Comparison of ENCODE assay signal across 14 cellular contexts in genomic region chr7:56127241-56127837, GRCh38. TPM values are rescaled to one million over a fixed set of nuclear protein-coding genes. Genes with fewer than 3 reads are reported as not detected.
"Had no signal": no experiment of that assay in that cellular context is flagged by ENCODE, and none has a peak within 500 bp of the region (broad histone marks: within the 10 kb centered on the region; RNA-seq: fewer than 3 reads in every experiment).

No MANE protein-coding gene starts in this region.

RNA-seq across cellular contexts. Expression of gene NUPR2, which starts 11.1 kb away (rescaled TPM):
- total RNA-seq: activated B cell treated with CpG ODN at 0.5 μM for 24 hours; activated CD4-positive, alpha-beta memory T cell treated with anti-CD3 and anti-CD28 coated beads for 36 hours; activated CD4-positive, alpha-beta T cell treated with anti-CD3 and anti-CD28 coated beads, Interleukin-2, amount 10 ng/mL, durations not matched to agents 24 days and 14 days; activated CD8-positive, alpha-beta memory T cell treated with anti-CD3 and anti-CD28 coated beads for 36 hours; activated CD8-positive, alpha-beta T cell treated with anti-CD3 and anti-CD28 coated beads for 36 hours; activated naive CD4-positive, alpha-beta T cell treated with anti-CD3 and anti-CD28 coated beads for 36 hours; activated naive CD8-positive, alpha-beta T cell treated with anti-CD3 and anti-CD28 coated beads for 36 hours; activated T-cell treated with anti-CD3 and anti-CD28 coated beads, Interleukin-2, amount 50 U/mL, for 4 hours; activated T-helper 1 cell treated with anti-CD3 and anti-CD28 coated beads, Interleukin-12 subunit alpha, Interleukin-12 subunit beta, Interleukin-2, Interleukin-4 antibody, amounts not matched to agents 30 ng/mL and 10 ng/mL and 1 ng/mL, durations not matched to agents 14 hours and 24 hours and 36 hours; activated T-helper 17 cell treated with anti-CD3 and anti-CD28 coated beads, Interleukin-2, amount 50 U/mL, for 72 hours; astrocyte; cardiac septum had no signal
- polyA plus RNA-seq: adrenal gland had no signal

RNA-seq across cellular contexts. Expression of gene CHCHD2, which starts 21.1 kb away (rescaled TPM):
- total RNA-seq: astrocyte had no signal

RNA-seq across cellular contexts. Expression of gene PHKG1, which starts 34.6 kb away (rescaled TPM):
- total RNA-seq: astrocyte, body of pancreas had no signal
